In the genomic region with DNA sequence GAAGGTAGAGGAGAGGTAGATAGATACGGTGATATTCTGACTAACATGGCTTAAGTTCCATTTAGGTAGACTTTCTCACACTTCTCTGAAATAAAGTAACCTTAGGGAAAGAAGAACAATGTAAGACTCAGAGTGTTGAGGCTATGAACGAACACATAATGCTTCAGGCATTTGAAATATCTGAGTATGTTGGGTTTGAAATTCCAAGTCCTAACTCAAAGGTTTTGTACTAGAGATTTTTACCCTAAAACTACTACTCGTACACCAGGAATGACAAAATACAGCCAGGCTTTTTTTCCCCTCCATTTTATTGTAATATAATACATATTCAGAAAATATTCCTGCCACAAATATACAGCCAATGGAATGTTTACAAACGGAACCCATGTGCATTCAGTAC, we compare ENCODE assay signal across 21 cellular contexts.
DNase-seq lines count a peak whose midpoint lies in the region; ATAC-seq and TF ChIP-seq lines count a peak whose summit lies in the region.
"Had no signal": no experiment of that assay in that cellular context is flagged by ENCODE, and none has a peak within 500 bp of the region (broad histone marks: within the 10 kb centered on the region; RNA-seq: fewer than 3 reads in every experiment).

No MANE protein-coding gene starts in this region.

- no peaks in the 10 kb centered on the region for H3K9me3 Mint-ChIP-seq in naive thymus-derived CD8-positive, alpha-beta T cell
- H3K9me3 Mint-ChIP-seq: activated CD4-positive, alpha-beta T cell treated with anti-CD3 and anti-CD28 coated beads, Interleukin-2, amount 10 ng/mL, durations not matched to agents 7 days and 5 days; activated naive CD8-positive, alpha-beta T cell treated with anti-CD3 and anti-CD28 coated beads, Interleukin-2, amount 50 U/mL, for 24 hours; dendritic cell treated with granulocyte-macrophage colony-stimulating factor and Interleukin-4, amounts not matched to agents 40 ng/mL and 50 ng/mL, for 4 days; mesothelial cell of epicardium; stimulated activated naive CD8-positive, alpha-beta T cell treated with anti-CD3 and anti-CD28 coated beads, Interleukin-15, amount 100 ng/mL, for 72 hours had no signal

- peaks cover 13 to 55% (median 22%) of the 10 kb centered on the region in 5 donors for H3K27me3 Mint-ChIP-seq in naive thymus-derived CD8-positive, alpha-beta T cell
- H3K27me3 Mint-ChIP-seq: dendritic cell treated with granulocyte-macrophage colony-stimulating factor and Interleukin-4, amounts not matched to agents 40 ng/mL and 50 ng/mL, for 4 days had no signal

- no peak for ATAC-seq in naive thymus-derived CD8-positive, alpha-beta T cell
- ATAC-seq: activated naive CD8-positive, alpha-beta T cell treated with anti-CD3 and anti-CD28 coated beads, Interleukin-2, amount 50 U/mL, for 24 hours; gastrocnemius medialis; stimulated activated naive CD8-positive, alpha-beta T cell treated with anti-CD3 and anti-CD28 coated beads, Interleukin-15, amount 100 ng/mL, for 72 hours had no signal

- no peak overlapping the region for H3K27ac Mint-ChIP-seq in naive thymus-derived CD8-positive, alpha-beta T cell
- H3K27ac Mint-ChIP-seq: activated CD4-positive, alpha-beta T cell treated with anti-CD3 and anti-CD28 coated beads, Interleukin-2, amount 10 ng/mL, durations not matched to agents 7 days and 5 days; activated naive CD8-positive, alpha-beta T cell treated with anti-CD3 and anti-CD28 coated beads, Interleukin-2, amount 50 U/mL, for 24 hours; dendritic cell treated with granulocyte-macrophage colony-stimulating factor and Interleukin-4, amounts not matched to agents 40 ng/mL and 50 ng/mL, for 4 days; mesothelial cell of epicardium; stimulated activated naive CD8-positive, alpha-beta T cell treated with anti-CD3 and anti-CD28 coated beads, Interleukin-15, amount 100 ng/mL, for 72 hours had no signal

- TF ChIP-seq CTCF in AG10803 (conservative IDR thresholded peaks at IDR 0.05; ENCODE audit: low read length) (no peak), choroid plexus epithelial cell (conservative IDR thresholded peaks at IDR 0.05; ENCODE audit: low read depth, low read length) (no peak)

- H3K36me3 Mint-ChIP-seq in naive thymus-derived CD8-positive, alpha-beta T cell, result no peaks in the 10 kb centered on the region
- H3K36me3 Mint-ChIP-seq: mesothelial cell of epicardium had no signal

- H3K4me3 Mint-ChIP-seq in naive thymus-derived CD8-positive, alpha-beta T cell, result no peak overlapping the region
- H3K4me3 Mint-ChIP-seq: activated CD4-positive, alpha-beta T cell treated with anti-CD3 and anti-CD28 coated beads, Interleukin-2, amount 10 ng/mL, durations not matched to agents 7 days and 5 days; activated naive CD8-positive, alpha-beta T cell treated with anti-CD3 and anti-CD28 coated beads, Interleukin-2, amount 50 U/mL, for 24 hours; dendritic cell treated with granulocyte-macrophage colony-stimulating factor and Interleukin-4, amounts not matched to agents 40 ng/mL and 50 ng/mL, for 4 days; mesothelial cell of epicardium; stimulated activated naive CD8-positive, alpha-beta T cell treated with anti-CD3 and anti-CD28 coated beads, Interleukin-15, amount 100 ng/mL, for 72 hours had no signal

- POLR2A ChIA-PET in naive thymus-derived CD8-positive, alpha-beta T cell (lab: Charles Lee), result no interaction called here

- DNase-seq in AG10803 (ENCODE audit: low read depth) (peak; percentile 86), NCI-H226 (peak; percentile 65), choroid plexus epithelial cell (ENCODE audit: low read depth) (peak; percentile 70), myocyte (ENCODE audit: low read depth) (peak; percentile 40), OCI-M2 (lab: John Stamatoyannopoulos, UW; ENCODE audit: unreplicated experiment) (no peak), NCI-H1048 (lab: John Stamatoyannopoulos, UW) (no peak)
- DNase-seq in stimulated activated CD4-positive, alpha-beta T cell treated with anti-CD3 and anti-CD28 coated beads, Interleukin-4, amount 100 ng/mL, for 24 hours, result no peak
- no peak for DNase-seq in naive thymus-derived CD8-positive, alpha-beta T cell
- DNase-seq: activated CD4-positive, alpha-beta T cell treated with anti-CD3 and anti-CD28 coated beads, Interleukin-2, amount 10 ng/mL, durations not matched to agents 7 days and 5 days; activated naive CD8-positive, alpha-beta T cell treated with anti-CD3 and anti-CD28 coated beads, Interleukin-2, amount 50 U/mL, for 24 hours; activated T-cell treated with anti-CD3 and anti-CD28 coated beads, Interleukin-2, amount 50 U/mL, for 1 hour; DND-41; gastrocnemius medialis; NCI-H2081 treated with DMSO at 0.1 percent for 48 hours; occipital lobe; SHP77; stimulated activated naive CD8-positive, alpha-beta T cell treated with anti-CD3 and anti-CD28 coated beads, Interleukin-15, amount 100 ng/mL, for 72 hours; T-helper 9 cell had no signal

- H3K4me3 ChIP-seq in AG10803 (ENCODE audit: low read length) (no peak overlapping the region), choroid plexus epithelial cell (ENCODE audit: low read depth, low read length) (no peak overlapping the region)
- H3K4me3 ChIP-seq: BLaER1, gastrocnemius medialis had no signal

- no peaks in the 10 kb centered on the region for H3K4me1 Mint-ChIP-seq in naive thymus-derived CD8-positive, alpha-beta T cell
- H3K4me1 Mint-ChIP-seq: activated CD4-positive, alpha-beta T cell treated with anti-CD3 and anti-CD28 coated beads, Interleukin-2, amount 10 ng/mL, durations not matched to agents 7 days and 5 days; activated naive CD8-positive, alpha-beta T cell treated with anti-CD3 and anti-CD28 coated beads, Interleukin-2, amount 50 U/mL, for 24 hours; stimulated activated naive CD8-positive, alpha-beta T cell treated with anti-CD3 and anti-CD28 coated beads, Interleukin-15, amount 100 ng/mL, for 72 hours had no signal

Comparison
In these comparisons a context has a peak if more than half of its experiments do, and no peak if none do; other contexts are left out.
1. DNase-seq: peak in AG10803 (single experiment), NCI-H226 (single experiment), choroid plexus epithelial cell (single experiment) and myocyte (single experiment); none in OCI-M2 (single experiment), NCI-H1048 (single experiment), stimulated activated CD4-positive, alpha-beta T cell treated with anti-CD3 and anti-CD28 coated beads, Interleukin-4, amount 100 ng/mL, for 24 hours (single experiment) and naive thymus-derived CD8-positive, alpha-beta T cell (0 of 10).